8 cellular contexts compared by ENCODE assay signal in the genomic region with DNA sequence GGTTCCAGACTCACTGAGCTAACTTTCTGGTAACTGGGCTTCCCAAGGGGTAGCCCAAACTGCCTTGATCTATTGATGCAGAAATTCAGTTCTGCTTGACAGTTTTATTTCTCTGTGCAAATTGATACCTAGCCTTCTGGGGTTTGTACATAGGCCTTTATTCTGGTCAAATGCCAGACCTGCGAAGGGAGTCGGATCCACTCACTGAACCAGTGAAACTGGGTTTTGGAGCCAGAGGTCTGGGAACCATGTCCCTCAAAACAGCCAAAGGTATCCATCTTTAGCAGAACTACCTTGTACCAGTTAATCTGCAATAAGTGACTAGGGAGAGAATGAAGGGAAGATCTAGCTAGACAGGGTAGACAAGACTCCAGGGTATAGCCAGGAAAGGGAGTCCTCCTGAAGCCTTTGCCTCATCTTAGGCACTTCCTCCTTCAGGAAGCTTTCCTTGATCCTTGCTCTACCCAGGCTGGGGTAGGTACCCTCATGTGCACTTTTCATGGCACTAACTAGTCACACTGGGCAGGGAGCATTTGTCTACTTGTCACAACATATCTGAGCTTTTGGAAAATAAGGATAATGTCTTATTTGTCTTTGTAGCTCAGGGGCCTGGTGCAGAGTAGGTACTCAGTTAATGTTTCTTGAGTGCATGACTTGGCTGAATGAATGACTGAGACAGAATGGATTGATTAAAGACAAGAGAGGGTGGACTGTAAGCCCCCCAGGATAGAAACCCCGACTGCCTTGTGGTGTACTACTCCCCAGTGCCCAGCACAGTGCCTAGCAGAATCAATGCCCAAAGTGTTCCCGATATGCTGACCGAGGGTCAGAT. TPM values are rescaled to one million over a fixed set of nuclear protein-coding genes. Genes with fewer than 3 reads are reported as not detected.
A peak's percentile ranks its signal among the peaks of the same experiment; 100 is the strongest.
DNase-seq lines count a peak whose midpoint lies in the region; ATAC-seq and TF ChIP-seq lines count a peak whose summit lies in the region.

No MANE protein-coding gene starts in this region.

- H3K27me3 ChIP-seq in breast epithelium (no peaks in the 10 kb centered on the region), mesenchymal stem cell (ENCODE audit: control insufficient read depth in 1 of 2, insufficient read depth in 1 of 2, low read length in 2 of 2) (no peaks in the 10 kb centered on the region)

- no peak for ATAC-seq in activated T-cell treated with anti-CD3 and anti-CD28 coated beads, Interleukin-2, amount 50 U/mL, for 72 hours (replicated peaks in 1 of 2)
- no peak for ATAC-seq in HG02938 (IDR thresholded peaks at IDR 0.05; ENCODE audit: unreplicated experiment)

- H2BK120ac ChIP-seq in mesenchymal stem cell (ENCODE audit: low read depth, low read length), result no peak overlapping the region

- H3K9ac ChIP-seq in mesenchymal stem cell (ENCODE audit: low read length), result peak overlapping the region; percentile 98

- TF ChIP-seq CTCF in breast epithelium (IDR thresholded peaks at IDR 0.05) (no peak), type B pancreatic cell (conservative IDR thresholded peaks at IDR 0.05) (no peak)

- H3K4me3 ChIP-seq in breast epithelium (peak overlapping the region; percentile 77 to 91 (median 90)), mesenchymal stem cell (ENCODE audit: insufficient read depth in 1 of 2, low read depth in 1 of 2, low read length in 2 of 2) (peak overlapping the region; percentile 75 to 94)

- no peak overlapping the region for H2BK15ac ChIP-seq in mesenchymal stem cell (ENCODE audit: low read depth, poor library complexity, severe bottlenecking)

- no peak overlapping the region for H2BK12ac ChIP-seq in mesenchymal stem cell (ENCODE audit: low read length in 2 of 2)

- H4K91ac ChIP-seq in mesenchymal stem cell (ENCODE audit: low read length), result no peak overlapping the region

- H3K27ac Mint-ChIP-seq in activated T-cell treated with anti-CD3 and anti-CD28 coated beads, Interleukin-2, amount 50 U/mL, for 72 hours, result no peak overlapping the region
- H3K27ac Mint-ChIP-seq in type B pancreatic cell, result peak overlapping the region; percentile 73

- peak overlapping the region; percentile 78 for H3K4me2 ChIP-seq in mesenchymal stem cell (ENCODE audit: low read length, poor library complexity, severe bottlenecking)

- H3K4me1 ChIP-seq in breast epithelium, result peaks cover 16 to 27% of the 10 kb centered on the region in 2 donors
- peaks cover 26% of the 10 kb centered on the region for H3K4me1 ChIP-seq in mesenchymal stem cell (ENCODE audit: control insufficient read depth, insufficient read depth, low read depth, low read length)

- H3K4me1 Mint-ChIP-seq in activated T-cell treated with anti-CD3 and anti-CD28 coated beads, Interleukin-2, amount 50 U/mL, for 72 hours (ENCODE audit: low read depth), result peaks cover 25% of the 10 kb centered on the region
- peaks cover 33% of the 10 kb centered on the region for H3K4me1 Mint-ChIP-seq in type B pancreatic cell (ENCODE audit: unreplicated experiment)

- intact Hi-C loops in breast epithelium (cut with DNase I; ENCODE audit: low total_unique reads), result no loop called here

- H3K4ac ChIP-seq in mesenchymal stem cell (ENCODE audit: low read depth in 1 of 2, low read length in 2 of 2), result peak overlapping the region in 1 of 2 experiments; percentile 56

- H2AFZ ChIP-seq in mesenchymal stem cell (ENCODE audit: low read depth, low read length), result no peak overlapping the region

- H3K4me3 Mint-ChIP-seq in activated T-cell treated with anti-CD3 and anti-CD28 coated beads, Interleukin-2, amount 50 U/mL, for 72 hours, result peak overlapping the region; percentile 85 to 87
- H3K4me3 Mint-ChIP-seq in type B pancreatic cell, result peak overlapping the region; percentile 89

- no peak overlapping the region for H4K8ac ChIP-seq in mesenchymal stem cell (ENCODE audit: low read length)

- no peak for TF ChIP-seq POLR2A in breast epithelium (IDR thresholded peaks at IDR 0.05)

- DNase-seq in activated T-cell treated with anti-CD3 and anti-CD28 coated beads, Interleukin-2, amount 50 U/mL, for 72 hours, result no peak
- DNase-seq in activated T-cell treated with anti-CD3 and anti-CD28 coated beads for 4 hours (no peak), breast epithelium (ENCODE audit: low spot score in 2 of 2) (no peak), mesenchymal stem cell (no peak), type B pancreatic cell (ENCODE audit: extremely low spot score, unreplicated experiment) (no peak), NCI-H187 treated with DMSO at 0.1 percent for 48 hours (lab: John Stamatoyannopoulos, UW) (no peak), NCI-H82 treated with DMSO at 0.1 percent for 48 hours (lab: John Stamatoyannopoulos, UW; ENCODE audit: unreplicated experiment) (no peak)

- H2BK5ac ChIP-seq in mesenchymal stem cell (ENCODE audit: low read depth, low read length, poor library complexity, severe bottlenecking), result no peak overlapping the region

- H3K23ac ChIP-seq in mesenchymal stem cell (ENCODE audit: low read length in 2 of 2), result peak overlapping the region; percentile 25 to 57

- no peaks in the 10 kb centered on the region for H3K9me3 Mint-ChIP-seq in activated T-cell treated with anti-CD3 and anti-CD28 coated beads, Interleukin-2, amount 50 U/mL, for 72 hours
- H3K9me3 Mint-ChIP-seq in type B pancreatic cell, result no peaks in the 10 kb centered on the region

- peak overlapping the region; percentile 41 for H2AK5ac ChIP-seq in mesenchymal stem cell (ENCODE audit: low read length, severe bottlenecking)

- no peaks in the 10 kb centered on the region for H3K36me3 Mint-ChIP-seq in activated T-cell treated with anti-CD3 and anti-CD28 coated beads, Interleukin-2, amount 50 U/mL, for 72 hours (ENCODE audit: insufficient read depth in 2 of 2)
- H3K36me3 Mint-ChIP-seq in type B pancreatic cell, result peaks cover 21% of the 10 kb centered on the region

- H3K36me3 ChIP-seq in breast epithelium (no peaks in the 10 kb centered on the region), mesenchymal stem cell (ENCODE audit: control insufficient read depth in 1 of 2, insufficient read depth in 2 of 2, low read depth in 1 of 2, low read length in 2 of 2) (peaks cover 20 to 21% of the 10 kb centered on the region in 2 experiments)

- H3K14ac ChIP-seq in mesenchymal stem cell (ENCODE audit: low read length in 2 of 2), result peak overlapping the region in 1 of 2 experiments; percentile 5

- 55% methylated on average over 5 of the region's 5 CpGs for WGBS in mesenchymal stem cell

- peaks cover 7% of the 10 kb centered on the region for H3K79me1 ChIP-seq in mesenchymal stem cell (replicated peaks; ENCODE audit: low read length, poor library complexity, severe bottlenecking)

- no peaks in the 10 kb centered on the region for H3K9me3 ChIP-seq in breast epithelium
- no peaks in the 10 kb centered on the region for H3K9me3 ChIP-seq in mesenchymal stem cell (ENCODE audit: control insufficient read depth, low read length)

- H3K27ac ChIP-seq in breast epithelium (peak overlapping the region; percentile 93 to 98), mesenchymal stem cell (ENCODE audit: low read length, poor library complexity, severe bottlenecking) (peak overlapping the region; percentile 55)

- H3K27me3 Mint-ChIP-seq in activated T-cell treated with anti-CD3 and anti-CD28 coated beads, Interleukin-2, amount 50 U/mL, for 72 hours (ENCODE audit: low read depth), result peaks cover 8% of the 10 kb centered on the region
- no peaks in the 10 kb centered on the region for H3K27me3 Mint-ChIP-seq in type B pancreatic cell

- H3K18ac ChIP-seq in mesenchymal stem cell (ENCODE audit: low read depth in 1 of 2, low read length in 2 of 2), result peak overlapping the region; percentile 47 to 97

RNA-seq across cellular contexts. Expression of gene SNX33, which starts 1.4 kb away (rescaled TPM):
- 1 to 10 TPM; 1.5 to 3.1 TPM for total RNA-seq in activated T-cell treated with anti-CD3 and anti-CD28 coated beads, Interleukin-2, amount 50 U/mL, for 72 hours
- total RNA-seq in breast epithelium, result 10 to 100 TPM; 32.8 to 42.7 (median 36.3) TPM
- 23.0 TPM for polyA plus RNA-seq in mesenchymal stem cell (2013, experiment 1 of 2)
- polyA plus RNA-seq in mesenchymal stem cell (2013, experiment 2 of 2), result 22.6 TPM
- total RNA-seq in type B pancreatic cell (ENCODE audit: low replicate concordance), result 24.9 and 34.3 TPM in 2 replicates

RNA-seq across cellular contexts. Expression of gene IMP3, which starts 6.3 kb away (rescaled TPM):
- total RNA-seq in activated T-cell treated with anti-CD3 and anti-CD28 coated beads, Interleukin-2, amount 50 U/mL, for 72 hours, result 10 to 100 TPM; 57.5 to 61.0 TPM
- total RNA-seq in breast epithelium, result 100 to 1,000 TPM; 144 to 194 (median 175) TPM
- polyA plus RNA-seq in mesenchymal stem cell (2013, experiment 1 of 2), result 49.0 TPM
- 48.8 TPM for polyA plus RNA-seq in mesenchymal stem cell (2013, experiment 2 of 2)
- 68.4 and 75.2 TPM in 2 replicates for total RNA-seq in type B pancreatic cell (ENCODE audit: low replicate concordance)

RNA-seq across cellular contexts. Expression of gene SNUPN, which starts 20.8 kb away (rescaled TPM):
- 10 to 100 TPM; 22.4 to 26.2 TPM for total RNA-seq in activated T-cell treated with anti-CD3 and anti-CD28 coated beads, Interleukin-2, amount 50 U/mL, for 72 hours
- total RNA-seq in breast epithelium (10 to 100 TPM; 19.8 to 24.9 (median 23.6) TPM), type B pancreatic cell (ENCODE audit: low replicate concordance) (17.0 and 23.2 TPM in 2 replicates)
- 21.7 TPM for polyA plus RNA-seq in mesenchymal stem cell (2013, experiment 1 of 2)
- 20.5 TPM for polyA plus RNA-seq in mesenchymal stem cell (2013, experiment 2 of 2)
